15 cellular contexts compared by ENCODE assay signal in the genomic region with DNA sequence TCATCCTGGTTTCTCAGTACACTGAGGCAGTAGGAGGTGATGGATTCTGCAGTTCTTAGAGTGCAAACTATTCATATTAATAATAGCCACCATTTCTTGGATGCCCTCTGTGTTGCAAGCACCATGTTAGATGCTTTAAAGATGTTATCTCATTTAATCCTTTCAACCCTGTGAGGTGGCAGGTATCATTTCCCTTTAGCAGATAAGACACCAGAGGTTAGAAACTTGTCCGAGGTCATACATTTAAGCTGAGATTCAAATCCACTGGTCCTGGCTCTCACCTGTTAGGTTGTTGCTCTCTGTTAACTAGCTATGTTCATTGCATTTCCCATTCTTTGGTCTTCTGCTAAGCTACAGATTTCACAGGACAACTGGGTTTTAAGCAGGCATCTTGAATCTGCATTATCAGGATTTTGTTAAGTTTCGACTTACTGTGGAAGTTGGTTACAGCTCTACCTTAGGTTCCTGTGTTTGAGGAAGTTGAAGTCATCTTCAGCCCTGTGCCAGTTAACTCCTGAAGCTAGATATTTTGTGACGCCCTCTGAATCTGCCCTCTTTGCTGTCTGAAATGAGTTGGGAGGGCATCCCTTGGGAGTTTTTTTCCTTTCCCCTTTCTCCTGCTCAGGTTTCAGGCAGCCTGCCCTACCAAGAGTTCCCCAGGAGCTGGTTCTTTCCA. TPM values are rescaled to one million over a fixed set of nuclear protein-coding genes. Genes with fewer than 3 reads are reported as not detected.
DNase-seq lines count a peak whose midpoint lies in the region; ATAC-seq, FAIRE-seq and TF ChIP-seq lines count a peak whose summit lies in the region.
"Had no signal": no experiment of that assay in that cellular context is flagged by ENCODE, and none has a peak within 500 bp of the region (broad histone marks: within the 10 kb centered on the region; RNA-seq: fewer than 3 reads in every experiment).

No MANE protein-coding gene starts in this region.

- no peak for TF ChIP-seq RAD21 in GM12878 (IDR thresholded peaks at IDR 0.05; ENCODE audit: insufficient read depth, low read depth, low read length)

- BruUV-seq in GM12878 (replicated peaks; lab: Mats Ljungman, UMichigan) = no TSS peak

- FAIRE-seq in GM19239 (lab: Jason Lieb, UNC) (peak; percentile 86), GM12878 (lab: Jason Lieb, UNC) (peak; percentile 56)
- FAIRE-seq: HepG2 had no signal

- CTCF ChIA-PET in CD4-positive, alpha-beta memory T cell (lab: Charles Lee; ENCODE audit: partially characterized antibody) = interaction anchor here (0.8 to 3.2 kb wide), 6 partner anchors 8 to 417 kb away, joined by 3 to 18 read pairs (median 8); no protein-coding TSS in a partner anchor
- CTCF ChIA-PET in GM12878 (lab: Yijun Ruan, JAX) = interaction anchor here (0.8 to 3.8 kb wide), 14 partner anchors 8 to 253 kb away, joined by 3 to 23 read pairs (median 4); no protein-coding TSS in a partner anchor

- peak overlapping the region; percentile 92 to 99 (median 96) for H3K27ac Mint-ChIP-seq in CD4-positive, alpha-beta memory T cell
- peak overlapping the region; percentile 1 to 88 (median 7) for H3K27ac Mint-ChIP-seq in IgD-negative memory B cell
- H3K27ac Mint-ChIP-seq: activated T-helper 2 cell treated with anti-CD3 and anti-CD28 coated beads, Interferon-gamma antibody, Interleukin-2, Interleukin-4, amounts not matched to agents 10 μg/mL and 5 μg/mL and 100 μg/mL, durations not matched to agents 14 hours and 24 hours and 36 hours; natural killer cell treated with Interleukin-12 subunit alpha and Interleukin-12 subunit beta and Interleukin-15 and Interleukin-18, amount 100 ng/mL, for 72 hours had no signal

- DNase-seq in CD4-positive, alpha-beta memory T cell = peak in 4 of 5 donors; percentile 25 to 41 (median 30)
- no peak for DNase-seq in GM19239 (ENCODE audit: insufficient read length, low spot score)
- DNase-seq in GM12878 (ENCODE audit: low read depth, low spot score) = no peak
- no peak for DNase-seq in stimulated activated CD8-positive, alpha-beta memory T cell treated with anti-CD3 and anti-CD28 coated beads, Interleukin-4, amount 100 ng/mL, for 48 hours
- no peak for DNase-seq in H4 (ENCODE audit: low spot score)
- DNase-seq in DMS 273 treated with DMSO at 0.1 percent for 48 hours (lab: John Stamatoyannopoulos, UW) = no peak
- DNase-seq: H7, NCI-H1417 treated with DMSO at 0.1 percent for 48 hours, NCI-H748 treated with DMSO at 0.1 percent for 48 hours had no signal

- H3K79me2 ChIP-seq in GM12878 (ENCODE audit: control insufficient read depth, insufficient read depth, low read length) = peaks cover 95% of the 10 kb centered on the region

- WGBS in GM12878 (ENCODE audit: insufficient coverage, insufficient replicate concordance, low lambda C conversion rate, missing lambda C conversion rate) = 64% methylated on average over 3 of the region's 3 CpGs

- H3K4me1 ChIP-seq in CD4-positive, alpha-beta memory T cell (ENCODE audit: insufficient read depth, low read length) = peaks cover 90% of the 10 kb centered on the region
- H3K4me1 ChIP-seq in GM12878 (ENCODE audit: control insufficient read depth, insufficient read depth, low read length) = peaks cover 48% of the 10 kb centered on the region

- H3K9me3 Mint-ChIP-seq in CD4-positive, alpha-beta memory T cell = peaks cover 0 to 1% (median 0%) of the 10 kb centered on the region in 8 donors
- H3K9me3 Mint-ChIP-seq in IgD-negative memory B cell = no peaks in the 10 kb centered on the region
- H3K9me3 Mint-ChIP-seq: activated T-helper 2 cell treated with anti-CD3 and anti-CD28 coated beads, Interferon-gamma antibody, Interleukin-2, Interleukin-4, amounts not matched to agents 10 μg/mL and 5 μg/mL and 100 μg/mL, durations not matched to agents 14 hours and 24 hours and 36 hours; natural killer cell treated with Interleukin-12 subunit alpha and Interleukin-12 subunit beta and Interleukin-15 and Interleukin-18, amount 100 ng/mL, for 72 hours had no signal

- TF ChIP-seq EP300 in GM12878 (IDR thresholded peaks at IDR 0.05; ENCODE audit: borderline replicate concordance in 1 of 2, control insufficient read depth in 1 of 2, low read depth in 2 of 2, low read length in 2 of 2) = no peak

- SMC1A ChIA-PET in GM12878 (lab: Charles Lee; ENCODE audit: uncharacterized antibody, unreplicated experiment) = interaction anchor here (1.0 to 5.8 kb wide), 17 partner anchors 7 to 85 kb away, joined by 3 to 49 read pairs (median 13); no protein-coding TSS in a partner anchor

- TF ChIP-seq CTCF in GM12878 (IDR thresholded peaks at IDR 0.05 in 2 of 3, conservative IDR thresholded peaks at IDR 0.05 in 1 of 3; ENCODE audit: control insufficient read depth in 2 of 3, extremely low read depth in 1 of 3, insufficient read depth in 1 of 3, low read depth in 3 of 3, low read length in 3 of 3) = no peak

- intact Hi-C loops in CD4-positive, alpha-beta memory T cell (cut with micrococcal nuclease) = loop anchor here (2.0 kb wide), 2 partner anchors 17 to 43 kb away; no protein-coding TSS in a partner anchor
- intact Hi-C loops in GM12878 (cut with micrococcal nuclease; ENCODE audit: unreplicated experiment) = no loop called here

- no peaks in the 10 kb centered on the region for H3K27me3 Mint-ChIP-seq in CD4-positive, alpha-beta memory T cell
- H3K27me3 Mint-ChIP-seq in IgD-negative memory B cell = no peaks in the 10 kb centered on the region
- H3K27me3 Mint-ChIP-seq: natural killer cell treated with Interleukin-12 subunit alpha and Interleukin-12 subunit beta and Interleukin-15 and Interleukin-18, amount 100 ng/mL, for 72 hours had no signal

- H3K27ac ChIP-seq in CD4-positive, alpha-beta memory T cell (ENCODE audit: low read depth, low read length) = peak overlapping the region; percentile 38
- H3K27ac ChIP-seq in GM12878 (ENCODE audit: control insufficient read depth, insufficient read depth) = peak overlapping the region; percentile 71
- H3K27ac ChIP-seq: gastroesophageal sphincter had no signal

- peak overlapping the region in 1 of 2 donors; percentile 2 for H3K4me3 ChIP-seq in CD4-positive, alpha-beta memory T cell (ENCODE audit: low read length in 2 of 2)
- peak overlapping the region; percentile 57; the same call in 1 of the 2 replicates for H3K4me3 ChIP-seq in GM12878
- H3K4me3 ChIP-seq: gastroesophageal sphincter had no signal

- no peak for TF ChIP-seq POLR2A in GM12878 (IDR thresholded peaks at IDR 0.05; ENCODE audit: low read depth, low read length)

- in situ Hi-C loops in GM12878 (cut with MboI) = no loop called here

- H2AFZ ChIP-seq in GM12878 (ENCODE audit: control insufficient read depth, low read depth, low read length) = peak overlapping the region; percentile 46; the same call in 1 of the 2 replicates

- no peaks in the 10 kb centered on the region for H3K27me3 ChIP-seq in CD4-positive, alpha-beta memory T cell (ENCODE audit: insufficient read depth, low read length)
- no peaks in the 10 kb centered on the region for H3K27me3 ChIP-seq in GM12878 (replicated peaks in 1 of 2; ENCODE audit: control insufficient read depth in 2 of 2, insufficient read depth in 2 of 2, low read length in 1 of 2)
- H3K27me3 ChIP-seq: gastroesophageal sphincter had no signal

- no peaks in the 10 kb centered on the region for H3K36me3 ChIP-seq in CD4-positive, alpha-beta memory T cell (ENCODE audit: insufficient read depth, low read length)
- no peaks in the 10 kb centered on the region; a peak in 1 of 4 replicates for H3K36me3 ChIP-seq in GM12878 (ENCODE audit: control insufficient read depth in 2 of 2, insufficient read depth in 2 of 2, low read length in 1 of 2)
- H3K36me3 ChIP-seq: gastroesophageal sphincter had no signal

- peak overlapping the region; percentile 22; the same call in 1 of the 2 replicates for H3K9ac ChIP-seq in GM12878 (ENCODE audit: control insufficient read depth, insufficient read depth, low read length)

- peaks cover 58 to 96% (median 77%) of the 10 kb centered on the region in 4 donors for H3K4me1 Mint-ChIP-seq in CD4-positive, alpha-beta memory T cell
- H3K4me1 Mint-ChIP-seq in IgD-negative memory B cell = peaks cover 25 to 54% (median 50%) of the 10 kb centered on the region in 3 donors

- H3K36me3 Mint-ChIP-seq in CD4-positive, alpha-beta memory T cell = peaks cover 0 to 3% of the 10 kb centered on the region in 2 donors
- no peaks in the 10 kb centered on the region for H3K36me3 Mint-ChIP-seq in IgD-negative memory B cell
- H3K36me3 Mint-ChIP-seq: natural killer cell treated with Interleukin-12 subunit alpha and Interleukin-12 subunit beta and Interleukin-15 and Interleukin-18, amount 100 ng/mL, for 72 hours had no signal

- POLR2A ChIA-PET in CD4-positive, alpha-beta memory T cell (lab: Charles Lee; ENCODE audit: partially characterized antibody) = interaction anchor here (0.9 to 2.8 kb wide), 4 partner anchors 8 to 418 kb away, joined by 3 to 24 read pairs (median 6); a partner anchor contains a TSS
- POLR2A ChIA-PET in GM12878 (lab: Charles Lee) = interaction anchor here (0.7 to 3.4 kb wide), 11 partner anchors 9 to 50 kb away, joined by 4 to 34 read pairs (median 6); no protein-coding TSS in a partner anchor

- H3K9me3 ChIP-seq in CD4-positive, alpha-beta memory T cell (ENCODE audit: control insufficient read depth in 1 of 2, low read length in 2 of 2) = no peaks in the 10 kb centered on the region
- H3K9me3 ChIP-seq in GM12878 (replicated peaks; ENCODE audit: control insufficient read depth, insufficient read depth, low read length) = no peaks in the 10 kb centered on the region
- H3K9me3 ChIP-seq: gastroesophageal sphincter had no signal

- RAD21 ChIA-PET in GM12878 (lab: Charles Lee; ENCODE audit: unreplicated experiment) = interaction anchor here (0.8 to 3.2 kb wide), 14 partner anchors 13 to 85 kb away, joined by 3 to 29 read pairs (median 5); no protein-coding TSS in a partner anchor

- peak overlapping the region; percentile 27 to 80 (median 78) for H3K4me3 Mint-ChIP-seq in CD4-positive, alpha-beta memory T cell
- H3K4me3 Mint-ChIP-seq in IgD-negative memory B cell = peak overlapping the region; percentile 36 to 87 (median 60)
- H3K4me3 Mint-ChIP-seq: natural killer cell treated with Interleukin-12 subunit alpha and Interleukin-12 subunit beta and Interleukin-15 and Interleukin-18, amount 100 ng/mL, for 72 hours had no signal

- ATAC-seq in GM12878 = peak; percentile 61
- ATAC-seq: gastroesophageal sphincter; HepG2; natural killer cell treated with Interleukin-12 subunit alpha and Interleukin-12 subunit beta and Interleukin-15 and Interleukin-18, amount 100 ng/mL, for 72 hours; sciatic nerve had no signal

- peak overlapping the region; percentile 88 for H3K4me2 ChIP-seq in GM12878 (ENCODE audit: control insufficient read depth, insufficient read depth)

- H4K20me1 ChIP-seq in GM12878 (ENCODE audit: control insufficient read depth, insufficient read depth) = no peaks in the 10 kb centered on the region

RNA-seq across cellular contexts. Expression of a gene that starts 6.4 kb away (rescaled TPM):
- total RNA-seq in CD4-positive, alpha-beta memory T cell = 10 to 100 TPM; 39.2 to 41.3 TPM
- polyA plus RNA-seq in CD4-positive, alpha-beta memory T cell = 1 to 10 TPM; 1.9 to 5.6 TPM
- polyA plus RNA-seq in IgD-negative memory B cell (3.3 TPM), GM12878 (2011; rRNA removed) (69.2 and 83.5 TPM in 2 replicates), GM12878 (2014; fragmentation: Illumina TruSeq; extraction: Trizol) (33.9 and 51.0 TPM in 2 replicates), GM12878 (2014; fragmentation: Nextera tagmentation; extraction: Ambion mirVana) (1 to 10 TPM; 6.7 to 9.9 TPM), GM12878 (2014; rRNA removed) (31.1 and 39.9 TPM in 2 replicates), GM12878 (2016; fragmentation: Nextera tagmentation; extraction: Ambion mirVana) (10 to 100 TPM; 12.0 to 14.8 TPM)
- 284 and 339 TPM in 2 replicates for total RNA-seq in GM12878 (2013; cell fraction: nucleolus; rRNA removed)
- total RNA-seq in GM12878 (2014; rRNA removed) (26.2 and 37.3 TPM in 2 replicates), GM12878 (2014; rRNA removed; fragmentation: Illumina TruSeq; extraction: Trizol) (28.3 and 29.1 TPM in 2 replicates), GM12878 (2021) (26.8 and 28.4 TPM in 2 replicates)
- polyA plus RNA-seq in GM12878 (2011; ENCODE audit: low read depth) = 21.8 TPM
- polyA plus RNA-seq in GM12878 (2011; cell fraction: cytosol; rRNA removed) = 30.3 and 31.9 TPM in 2 replicates
- 137 and 139 TPM in 2 replicates for polyA plus RNA-seq in GM12878 (2011; cell fraction: nucleus; rRNA removed)
- 21.2 and 25.2 TPM in 2 replicates for polyA plus RNA-seq in GM12878 (2012)
- polyA minus RNA-seq in GM12878 (2011; rRNA and poly(A)+ RNA removed) = 55.1 and 82.7 TPM in 2 replicates
- polyA minus RNA-seq in GM12878 (2011; cell fraction: cytosol; rRNA and poly(A)+ RNA removed) = 17.4 and 24.4 TPM in 2 replicates
- 46.2 and 60.8 TPM in 2 replicates for polyA minus RNA-seq in GM12878 (2011; cell fraction: nucleus; rRNA and poly(A)+ RNA removed)
- total RNA-seq in H4 (2014; rRNA removed; shearing (Covaris generic)) = 16.4 and 21.5 TPM in 2 replicates

Comparison
In these comparisons a context has a peak if more than half of its experiments do, and no peak if none do; other contexts are left out.
1. DNase-seq: peak in CD4-positive, alpha-beta memory T cell (4 of 5); none in GM19239 (single experiment), GM12878 (single experiment), stimulated activated CD8-positive, alpha-beta memory T cell treated with anti-CD3 and anti-CD28 coated beads, Interleukin-4, amount 100 ng/mL, for 48 hours (single experiment), H4 (single experiment) and DMS 273 treated with DMSO at 0.1 percent for 48 hours (single experiment).